8 cellular contexts compared by ENCODE assay signal in the genomic region with DNA sequence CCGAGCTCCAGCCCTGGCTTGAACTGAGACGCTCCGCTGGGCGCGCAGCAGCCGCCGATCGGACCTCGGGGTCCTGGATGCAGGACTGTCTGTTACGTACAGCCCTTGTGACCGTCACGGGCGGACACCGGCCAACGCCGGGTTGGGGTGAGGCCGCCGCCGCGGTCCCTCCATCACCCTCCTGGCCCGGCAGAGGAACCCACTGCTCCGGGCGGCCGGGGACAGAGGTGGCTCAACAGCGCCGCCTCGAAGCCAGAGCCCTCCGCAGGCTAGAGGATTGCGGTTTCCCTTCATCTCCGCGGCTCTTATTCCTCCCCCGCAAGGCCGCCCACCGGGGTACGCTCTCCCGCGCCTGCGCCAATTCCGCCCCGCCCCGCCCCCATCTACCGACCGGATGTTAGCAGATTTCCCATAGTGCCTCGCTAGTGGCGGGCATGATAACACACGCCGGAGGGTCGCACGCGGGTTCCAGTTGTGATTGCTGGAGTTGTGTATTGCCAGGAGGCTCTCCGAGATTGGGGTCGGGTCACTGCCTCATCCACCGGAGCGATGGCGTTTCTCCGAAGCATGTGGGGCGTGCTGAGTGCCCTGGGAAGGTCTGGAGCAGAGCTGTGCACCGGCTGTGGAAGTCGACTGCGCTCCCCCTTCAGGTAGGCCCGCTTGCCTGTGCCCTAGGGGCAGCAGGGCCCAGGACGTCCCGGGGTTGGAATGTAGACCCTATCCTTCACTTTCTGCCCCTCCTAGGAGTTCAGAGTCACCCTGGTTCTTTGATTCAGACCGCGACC. TPM values are rescaled to one million over a fixed set of nuclear protein-coding genes. Genes with fewer than 3 reads are reported as not detected.
DNase-seq lines count a peak whose midpoint lies in the region; ATAC-seq, FAIRE-seq and TF ChIP-seq lines count a peak whose summit lies in the region.

TSS of gene TFAM (plus strand) at position 412 of the 785 bp plus-strand sequence. CDS start at position 550, 138 bp downstream.

- peak; percentile 62 to 78 for TF ChIP-seq RAD21 in A549 (conservative IDR thresholded peaks at IDR 0.05 in 1 of 2, IDR thresholded peaks at IDR 0.05 in 1 of 2)

- 1% methylated on average over 35 of the region's 65 CpGs for WGBS in A549 (ENCODE audit: missing lambda C conversion rate)

- no peak for TF ChIP-seq EP300 in A549 (IDR thresholded peaks at IDR 0.05)

- peak; percentile 95 to 96 for ATAC-seq in A549
- ATAC-seq in GM18520 (IDR thresholded peaks at IDR 0.05; ENCODE audit: unreplicated experiment): peak; percentile 78
- ATAC-seq in HG03064 (IDR thresholded peaks at IDR 0.05; ENCODE audit: low read depth, unreplicated experiment): peak; percentile 84

- H3K4me3 ChIP-seq in A549 (peak within 1 kb of the TSS; percentile 85), brain microvascular endothelial cell (ENCODE audit: low read depth, low read length) (peak within 1 kb of the TSS; percentile 89), iPS-15b (ENCODE audit: low read depth, low read length) (peak within 1 kb of the TSS; percentile 99), skeletal muscle satellite cell (ENCODE audit: low read length) (peak within 1 kb of the TSS; percentile 93)

- TF ChIP-seq CTCF in A549 (IDR thresholded peaks at IDR 0.05) (peak; percentile 69), brain microvascular endothelial cell (IDR thresholded peaks at IDR 0.05; ENCODE audit: low read depth, low read length, missing control alignments) (peak; percentile 75)

- H3K9ac ChIP-seq in iPS-15b (ENCODE audit: low read depth, low read length) (peak within 1 kb of the TSS; percentile 93), skeletal muscle satellite cell (ENCODE audit: low read depth, low read length) (peak within 1 kb of the TSS; percentile 93)

- H3K9me3 ChIP-seq in A549 (no peaks in the 10 kb centered on the region), iPS-15b (ENCODE audit: control insufficient read depth, insufficient read depth, low read length) (no peaks in the 10 kb centered on the region), skeletal muscle satellite cell (replicated peaks; ENCODE audit: low read length) (no peaks in the 10 kb centered on the region)

- FAIRE-seq in A549 (lab: Jason Lieb, UNC): no peak

- peaks cover 16% of the 10 kb centered on the region; the same call in 2 of the 3 replicates for H3K4me1 ChIP-seq in A549
- no peaks in the 10 kb centered on the region for H3K4me1 ChIP-seq in iPS-15b (ENCODE audit: control insufficient read depth, insufficient read depth, low read length)
- peaks cover 17% of the 10 kb centered on the region for H3K4me1 ChIP-seq in skeletal muscle satellite cell (ENCODE audit: control insufficient read depth, insufficient read depth, low read length)

- H3K27me3 ChIP-seq in brain microvascular endothelial cell (replicated peaks) (no peaks in the 10 kb centered on the region), iPS-15b (ENCODE audit: control insufficient read depth, insufficient read depth, low read length) (no peaks in the 10 kb centered on the region), skeletal muscle satellite cell (ENCODE audit: control insufficient read depth, insufficient read depth, low read length) (no peaks in the 10 kb centered on the region)

- CTCF ChIA-PET in A549 (lab: Yijun Ruan, JAX): interaction anchor here (0.6 to 4.2 kb wide), 34 partner anchors 8 to 334 kb away, joined by 3 to 71 read pairs (median 4); no protein-coding TSS in a partner anchor

- H3K4me2 ChIP-seq in A549 (peak within 1 kb of the TSS; percentile 88), skeletal muscle satellite cell (ENCODE audit: low read length) (peak within 1 kb of the TSS; percentile 84)

- H3K27ac ChIP-seq in A549 (peak within 1 kb of the TSS; percentile 86 to 98), brain microvascular endothelial cell (peak within 1 kb of the TSS; percentile 76)

- POLR2A ChIA-PET in A549 (lab: Yijun Ruan, JAX): interaction anchor here (0.5 to 2.8 kb wide), 5 partner anchors 11 to 256 kb away, joined by 3 to 13 read pairs (median 3); partner anchors contain the start of genes CISD1 and UBE2D1

- in situ Hi-C loops in brain microvascular endothelial cell (cut with HindIII; ENCODE audit: low pct_ligation_motif_present, low sequenced_read_pairs): no loop called here

- H3K36me3 ChIP-seq in brain microvascular endothelial cell (replicated peaks) (peaks cover 5% of the 10 kb centered on the region), iPS-15b (ENCODE audit: control insufficient read depth, insufficient read depth, low read length) (no peaks in the 10 kb centered on the region), skeletal muscle satellite cell (ENCODE audit: insufficient read depth, low read length) (peaks cover 28% of the 10 kb centered on the region)

- peak; percentile 92 to 96 for DNase-seq in A549 (ENCODE audit: low read depth in 1 of 2, low spot score in 1 of 2)
- DNase-seq in NCI-H2107 (lab: John Stamatoyannopoulos, UW): peak; percentile 74
- DNase-seq in UCSD-AML1 (lab: John Stamatoyannopoulos, UW; ENCODE audit: unreplicated experiment): peak; percentile 97
- DNase-seq in brain microvascular endothelial cell: peak; percentile 96

- TF ChIP-seq POLR2A in A549 (IDR thresholded peaks at IDR 0.05; ENCODE audit: low read length): peak; percentile 91

TF ChIP-seq in A549, 52 proteins besides CTCF, POLR2A, EP300 and RAD21 (continues in another document):
- TF ChIP-seq, protein P1, sequence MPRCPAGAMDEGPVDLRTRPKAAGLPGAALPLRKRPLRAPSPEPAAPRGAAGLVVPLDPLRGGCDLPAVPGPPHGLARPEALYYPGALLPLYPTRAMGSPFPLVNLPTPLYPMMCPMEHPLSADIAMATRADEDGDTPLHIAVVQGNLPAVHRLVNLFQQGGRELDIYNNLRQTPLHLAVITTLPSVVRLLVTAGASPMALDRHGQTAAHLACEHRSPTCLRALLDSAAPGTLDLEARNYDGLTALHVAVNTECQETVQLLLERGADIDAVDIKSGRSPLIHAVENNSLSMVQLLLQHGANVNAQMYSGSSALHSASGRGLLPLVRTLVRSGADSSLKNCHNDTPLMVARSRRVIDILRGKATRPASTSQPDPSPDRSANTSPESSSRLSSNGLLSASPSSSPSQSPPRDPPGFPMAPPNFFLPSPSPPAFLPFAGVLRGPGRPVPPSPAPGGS (IDR thresholded peaks at IDR 0.05): peak; percentile 84
- TF ChIP-seq GATA3 (IDR thresholded peaks at IDR 0.05; ENCODE audit: borderline replicate concordance) (peak; percentile 5; the same call in 1 of the 2 replicates), JUN (IDR thresholded peaks at IDR 0.05) (peak; percentile 67 to 91; a peak in 4 of 5 replicates), HOXA7 (CRISPR knock-in tag; IDR thresholded peaks at IDR 0.05) (no peak)
- TF ChIP-seq, protein P2, sequence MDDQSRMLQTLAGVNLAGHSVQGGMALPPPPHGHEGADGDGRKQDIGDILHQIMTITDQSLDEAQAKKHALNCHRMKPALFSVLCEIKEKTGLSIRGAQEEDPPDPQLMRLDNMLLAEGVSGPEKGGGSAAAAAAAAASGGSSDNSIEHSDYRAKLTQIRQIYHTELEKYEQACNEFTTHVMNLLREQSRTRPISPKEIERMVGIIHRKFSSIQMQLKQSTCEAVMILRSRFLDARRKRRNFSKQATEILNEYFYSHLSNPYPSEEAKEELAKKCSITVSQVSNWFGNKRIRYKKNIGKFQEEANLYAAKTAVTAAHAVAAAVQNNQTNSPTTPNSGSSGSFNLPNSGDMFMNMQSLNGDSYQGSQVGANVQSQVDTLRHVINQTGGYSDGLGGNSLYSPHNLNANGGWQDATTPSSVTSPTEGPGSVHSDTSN (IDR thresholded peaks at IDR 0.05): no peak
- TF ChIP-seq, protein P3, sequence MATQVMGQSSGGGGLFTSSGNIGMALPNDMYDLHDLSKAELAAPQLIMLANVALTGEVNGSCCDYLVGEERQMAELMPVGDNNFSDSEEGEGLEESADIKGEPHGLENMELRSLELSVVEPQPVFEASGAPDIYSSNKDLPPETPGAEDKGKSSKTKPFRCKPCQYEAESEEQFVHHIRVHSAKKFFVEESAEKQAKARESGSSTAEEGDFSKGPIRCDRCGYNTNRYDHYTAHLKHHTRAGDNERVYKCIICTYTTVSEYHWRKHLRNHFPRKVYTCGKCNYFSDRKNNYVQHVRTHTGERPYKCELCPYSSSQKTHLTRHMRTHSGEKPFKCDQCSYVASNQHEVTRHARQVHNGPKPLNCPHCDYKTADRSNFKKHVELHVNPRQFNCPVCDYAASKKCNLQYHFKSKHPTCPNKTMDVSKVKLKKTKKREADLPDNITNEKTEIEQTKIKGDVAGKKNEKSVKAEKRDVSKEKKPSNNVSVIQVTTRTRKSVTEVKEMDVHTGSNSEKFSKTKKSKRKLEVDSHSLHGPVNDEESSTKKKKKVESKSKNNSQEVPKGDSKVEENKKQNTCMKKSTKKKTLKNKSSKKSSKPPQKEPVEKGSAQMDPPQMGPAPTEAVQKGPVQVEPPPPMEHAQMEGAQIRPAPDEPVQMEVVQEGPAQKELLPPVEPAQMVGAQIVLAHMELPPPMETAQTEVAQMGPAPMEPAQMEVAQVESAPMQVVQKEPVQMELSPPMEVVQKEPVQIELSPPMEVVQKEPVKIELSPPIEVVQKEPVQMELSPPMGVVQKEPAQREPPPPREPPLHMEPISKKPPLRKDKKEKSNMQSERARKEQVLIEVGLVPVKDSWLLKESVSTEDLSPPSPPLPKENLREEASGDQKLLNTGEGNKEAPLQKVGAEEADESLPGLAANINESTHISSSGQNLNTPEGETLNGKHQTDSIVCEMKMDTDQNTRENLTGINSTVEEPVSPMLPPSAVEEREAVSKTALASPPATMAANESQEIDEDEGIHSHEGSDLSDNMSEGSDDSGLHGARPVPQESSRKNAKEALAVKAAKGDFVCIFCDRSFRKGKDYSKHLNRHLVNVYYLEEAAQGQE (IDR thresholded peaks at IDR 0.05): no peak
- TF ChIP-seq, protein P4, sequence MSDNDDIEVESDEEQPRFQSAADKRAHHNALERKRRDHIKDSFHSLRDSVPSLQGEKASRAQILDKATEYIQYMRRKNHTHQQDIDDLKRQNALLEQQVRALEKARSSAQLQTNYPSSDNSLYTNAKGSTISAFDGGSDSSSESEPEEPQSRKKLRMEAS (IDR thresholded peaks at IDR 0.05): peak; percentile 87
- TF ChIP-seq, protein P5, sequence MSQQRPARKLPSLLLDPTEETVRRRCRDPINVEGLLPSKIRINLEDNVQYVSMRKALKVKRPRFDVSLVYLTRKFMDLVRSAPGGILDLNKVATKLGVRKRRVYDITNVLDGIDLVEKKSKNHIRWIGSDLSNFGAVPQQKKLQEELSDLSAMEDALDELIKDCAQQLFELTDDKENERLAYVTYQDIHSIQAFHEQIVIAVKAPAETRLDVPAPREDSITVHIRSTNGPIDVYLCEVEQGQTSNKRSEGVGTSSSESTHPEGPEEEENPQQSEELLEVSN (IDR thresholded peaks at IDR 0.05; ENCODE audit: borderline replicate concordance, low read depth): peak; percentile 23; the same call in 1 of the 2 replicates

RNA-seq across cellular contexts. Expression of gene TFAM, which starts in this region (rescaled TPM):
- polyA plus RNA-seq in A549 (2011; rRNA removed) (37.1 and 61.2 TPM in 2 replicates), A549 (2017; fragmentation: RNase III; extraction: RNeasy Plus Mini Kit Qiagen cat#74134 plus additional on column Dnase treatment) (66.9 to 74.4 TPM (median 72.1 TPM) in 3 replicates)
- polyA plus RNA-seq in A549 (2012; cell fraction: cytosol; rRNA removed): 27.0 and 32.8 TPM in 2 replicates
- polyA plus RNA-seq in A549 (2012; cell fraction: nucleus; rRNA removed): 13.0 and 19.6 TPM in 2 replicates
- 16.0 and 26.3 TPM in 2 replicates for polyA minus RNA-seq in A549 (2011; rRNA and poly(A)+ RNA removed)
- 32.3 and 43.1 TPM in 2 replicates for total RNA-seq in skeletal muscle satellite cell (2012; rRNA removed)

Comparison
In these comparisons a context has a peak if more than half of its experiments do, and no peak if none do; other contexts are left out.
1. Peak in every context shown above with its lines: DNase-seq, ATAC-seq, H3K4me3 ChIP-seq and H3K27ac ChIP-seq.